Comparison of ENCODE assay signal across 1 cellular context in the genomic region with DNA sequence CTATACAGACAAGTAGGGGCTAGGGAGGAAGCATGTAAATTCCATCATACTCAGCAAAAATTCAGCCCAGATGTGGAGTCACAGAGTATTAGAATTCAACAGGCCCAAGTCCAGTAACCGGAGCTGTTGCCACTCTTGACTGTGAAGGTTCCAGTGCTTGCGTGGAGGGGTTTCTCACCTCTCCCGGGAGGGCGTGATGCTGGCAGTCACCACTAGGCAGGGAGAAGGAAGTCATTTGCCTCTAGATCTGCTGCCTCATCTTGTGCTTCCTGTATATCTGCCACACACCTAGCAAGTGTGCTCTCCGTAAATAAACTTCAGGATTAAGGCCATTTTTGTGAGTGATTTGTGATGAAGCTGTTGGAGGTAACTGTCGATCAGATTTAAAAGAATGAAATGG.
TF ChIP-seq lines count a peak whose summit lies in the region.

No MANE protein-coding gene starts in this region.

TF ChIP-seq in endothelial cell of umbilical vein, 7 proteins besides CTCF, POLR2A, EP300 and RAD21:
- TF ChIP-seq GATA2 (IDR thresholded peaks at IDR 0.05; ENCODE audit: insufficient read depth, insufficient read length, low read depth, low read length) = no peak
- TF ChIP-seq POLR2AphosphoS5 (IDR thresholded peaks at IDR 0.05; ENCODE audit: insufficient read depth, low read depth, low read length) = no peak
- no peak for TF ChIP-seq MYC (IDR thresholded peaks at IDR 0.05; ENCODE audit: low read depth, low read length)
- no peak for TF ChIP-seq JUN (IDR thresholded peaks at IDR 0.05; ENCODE audit: borderline replicate concordance, insufficient read depth, insufficient read length, low read depth)
- TF ChIP-seq FOS (IDR thresholded peaks at IDR 0.05; ENCODE audit: borderline replicate concordance, insufficient read depth, low read length) = no peak
- TF ChIP-seq, protein P1, sequence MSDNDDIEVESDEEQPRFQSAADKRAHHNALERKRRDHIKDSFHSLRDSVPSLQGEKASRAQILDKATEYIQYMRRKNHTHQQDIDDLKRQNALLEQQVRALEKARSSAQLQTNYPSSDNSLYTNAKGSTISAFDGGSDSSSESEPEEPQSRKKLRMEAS (IDR thresholded peaks at IDR 0.05; ENCODE audit: insufficient read depth, insufficient read length) = no peak
- TF ChIP-seq EZH2 (IDR thresholded peaks at IDR 0.05; ENCODE audit: borderline replicate concordance, low read depth, low read length, severe bottlenecking) = no peak
